Comparison of ENCODE assay signal across 9 cellular contexts in the genomic region with DNA sequence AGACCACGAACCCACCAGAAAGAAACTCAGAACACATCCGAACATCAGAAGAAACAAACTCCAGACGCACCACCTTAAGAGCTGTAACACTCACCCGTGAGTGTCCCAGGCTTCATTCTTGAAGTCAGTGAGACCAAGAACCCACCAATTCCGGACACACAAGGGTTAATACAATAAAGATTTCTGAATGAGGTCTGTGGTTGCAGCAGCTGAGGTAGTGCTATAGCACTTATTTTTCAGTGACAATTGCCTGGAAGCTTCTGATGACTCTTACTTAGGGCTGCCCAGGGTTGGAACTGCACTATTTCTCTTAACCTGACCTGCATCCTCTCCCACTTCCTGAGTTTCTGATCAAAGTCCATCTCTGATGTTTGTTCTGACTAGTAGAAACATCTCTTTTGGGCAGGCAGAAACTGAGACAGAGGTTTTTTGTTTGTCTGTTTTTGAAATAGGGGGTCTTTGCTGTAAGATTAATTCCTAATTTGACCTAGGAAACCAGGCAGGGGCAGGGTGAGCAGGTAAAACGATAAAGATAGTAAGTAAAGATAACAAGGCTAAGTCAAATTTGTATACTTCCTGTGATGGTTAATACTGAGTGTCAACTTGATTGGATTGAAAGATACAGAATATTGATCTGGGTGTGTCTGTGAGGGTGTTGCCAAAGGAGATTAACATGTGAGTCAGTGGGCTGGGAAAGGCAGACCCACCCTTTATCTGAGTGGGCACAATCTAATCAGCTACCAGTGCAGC.
A peak's percentile ranks its signal among the peaks of the same experiment; 100 is the strongest.
DNase-seq lines count a peak whose midpoint lies in the region; ATAC-seq, FAIRE-seq and TF ChIP-seq lines count a peak whose summit lies in the region.
"Had no signal": no experiment of that assay in that cellular context is flagged by ENCODE, and none has a peak within 500 bp of the region (broad histone marks: within the 10 kb centered on the region; RNA-seq: fewer than 3 reads in every experiment).

No MANE protein-coding gene starts in this region.

- H3K4me1 ChIP-seq in breast epithelium (no peaks in the 10 kb centered on the region), mammary epithelial cell (ENCODE audit: insufficient read depth, low read length) (peaks cover 52% of the 10 kb centered on the region), uterus (no peaks in the 10 kb centered on the region)

- no peaks in the 10 kb centered on the region for H3K9me3 Mint-ChIP-seq in MCF 10A (ENCODE audit: unreplicated experiment)
- no peaks in the 10 kb centered on the region for H3K9me3 Mint-ChIP-seq in stimulated activated naive CD8-positive, alpha-beta T cell treated with anti-CD3 and anti-CD28 coated beads, Interleukin-15, amount 100 ng/mL, for 72 hours

- TF ChIP-seq CTCF in MCF 10A (IDR thresholded peaks at IDR 0.05; ENCODE audit: unreplicated experiment) (no peak), breast epithelium (IDR thresholded peaks at IDR 0.05) (no peak), mammary epithelial cell (conservative IDR thresholded peaks at IDR 0.05 in 1 of 2, IDR thresholded peaks at IDR 0.05 in 1 of 2; ENCODE audit: extremely low read depth in 1 of 2, insufficient read depth in 1 of 2, low read depth in 1 of 2, low read length in 2 of 2) (no peak), uterus (IDR thresholded peaks at IDR 0.05) (no peak)

- H3K27me3 ChIP-seq in breast epithelium = no peaks in the 10 kb centered on the region
- no peaks in the 10 kb centered on the region for H3K27me3 ChIP-seq in mammary epithelial cell (ENCODE audit: insufficient read depth, low read length)
- no peaks in the 10 kb centered on the region for H3K27me3 ChIP-seq in uterus
- H3K27me3 ChIP-seq: BLaER1 treated with 17β-estradiol and CSF1 and Interleukin-3, amounts not matched to agents 10 nM and 100 nM had no signal

- no peak for FAIRE-seq in frontal cortex (lab: Jason Lieb, UNC)

- no peaks in the 10 kb centered on the region for H3K27me3 Mint-ChIP-seq in MCF 10A (ENCODE audit: insufficient read depth, unreplicated experiment)
- H3K27me3 Mint-ChIP-seq in stimulated activated naive CD8-positive, alpha-beta T cell treated with anti-CD3 and anti-CD28 coated beads, Interleukin-15, amount 100 ng/mL, for 72 hours = peaks cover under 1% of the 10 kb centered on the region

- no peak overlapping the region for H3K4me2 ChIP-seq in mammary epithelial cell (ENCODE audit: insufficient read depth, low read depth, low read length)
- H3K4me2 ChIP-seq: BLaER1 treated with 17β-estradiol and CSF1 and Interleukin-3, amounts not matched to agents 10 nM and 100 nM had no signal

- no peaks in the 10 kb centered on the region for H3K79me2 ChIP-seq in mammary epithelial cell (ENCODE audit: insufficient read depth, low read length)

- no peaks in the 10 kb centered on the region for H3K36me3 ChIP-seq in breast epithelium
- H3K36me3 ChIP-seq in mammary epithelial cell (ENCODE audit: insufficient read depth, low read length) = no peaks in the 10 kb centered on the region
- no peaks in the 10 kb centered on the region for H3K36me3 ChIP-seq in uterus
- H3K36me3 ChIP-seq: BLaER1 treated with 17β-estradiol and CSF1 and Interleukin-3, amounts not matched to agents 10 nM and 100 nM had no signal

- dilution Hi-C loops in mammary epithelial cell (cut with HindIII; ENCODE audit: low sequenced_read_pairs) = no loop called here

- peaks cover 49% of the 10 kb centered on the region for H3K4me1 Mint-ChIP-seq in MCF 10A (ENCODE audit: insufficient read depth, unreplicated experiment)
- H3K4me1 Mint-ChIP-seq in stimulated activated naive CD8-positive, alpha-beta T cell treated with anti-CD3 and anti-CD28 coated beads, Interleukin-15, amount 100 ng/mL, for 72 hours = peaks cover 37% of the 10 kb centered on the region

- no peaks in the 10 kb centered on the region for H4K20me1 ChIP-seq in mammary epithelial cell (ENCODE audit: insufficient read depth, low read length)
- H4K20me1 ChIP-seq: BLaER1 treated with 17β-estradiol and CSF1 and Interleukin-3, amounts not matched to agents 10 nM and 100 nM had no signal

- DNase-seq in MCF 10A (ENCODE audit: unreplicated experiment) = no peak
- DNase-seq in breast epithelium (ENCODE audit: low spot score in 2 of 2) = no peak
- peak; percentile 65 for DNase-seq in LoVo (ENCODE audit: low spot score)
- peak; percentile 46 for DNase-seq in mammary epithelial cell
- DNase-seq in stimulated activated naive CD8-positive, alpha-beta T cell treated with anti-CD3 and anti-CD28 coated beads, Interleukin-15, amount 100 ng/mL, for 72 hours = peak; percentile 24 to 59
- DNase-seq in DMS79 treated with DMSO at 0.1 percent for 48 hours (lab: John Stamatoyannopoulos, UW) = no peak
- no peak for DNase-seq in frontal cortex (ENCODE audit: low spot score in 2 of 2)
- no peak for DNase-seq in uterus

- ATAC-seq in stimulated activated naive CD8-positive, alpha-beta T cell treated with anti-CD3 and anti-CD28 coated beads, Interleukin-15, amount 100 ng/mL, for 72 hours = peak; percentile 96

- CTCF ChIA-PET in MCF 10A (lab: Yijun Ruan, JAX) = interaction anchor here (0.6 to 1.1 kb wide), 3 partner anchors 11 to 74 kb away, joined by 3 to 5 read pairs (median 4); no protein-coding TSS in a partner anchor
- CTCF ChIA-PET in mammary epithelial cell (lab: Charles Lee; ENCODE audit: low non-redundant PET) = no interaction called here

- POLR2A ChIA-PET in MCF 10A (lab: Yijun Ruan, JAX) = no interaction called here

- TF ChIP-seq POLR2A in breast epithelium (IDR thresholded peaks at IDR 0.05) (no peak), uterus (IDR thresholded peaks at IDR 0.05) (no peak)

- no peak overlapping the region for H3K4me3 ChIP-seq in breast epithelium
- no peak overlapping the region for H3K4me3 ChIP-seq in mammary epithelial cell (replicated peaks in 1 of 3; ENCODE audit: insufficient read depth in 1 of 3, low read depth in 2 of 3, low read length in 3 of 3)
- no peak overlapping the region for H3K4me3 ChIP-seq in uterus
- H3K4me3 ChIP-seq: BLaER1 treated with 17β-estradiol and CSF1 and Interleukin-3, amounts not matched to agents 10 nM and 100 nM had no signal

- 90% methylated on average over 6 of the region's 6 CpGs for WGBS in mammary epithelial cell (ENCODE audit: low coverage, missing lambda C conversion rate)

- H3K27ac Mint-ChIP-seq in MCF 10A (ENCODE audit: low read depth, unreplicated experiment) = peak overlapping the region; percentile 29
- peak overlapping the region; percentile 48 to 94 for H3K27ac Mint-ChIP-seq in stimulated activated naive CD8-positive, alpha-beta T cell treated with anti-CD3 and anti-CD28 coated beads, Interleukin-15, amount 100 ng/mL, for 72 hours

- in situ Hi-C loops in mammary epithelial cell (cut with MboI; ENCODE audit: low sequenced_read_pairs in 2 of 2) = no loop called here

- BruUV-seq in MCF 10A (replicated peaks; lab: Mats Ljungman, UMichigan) (no TSS peak), mammary epithelial cell (replicated peaks; lab: Mats Ljungman, UMichigan) (no TSS peak)

- no peaks in the 10 kb centered on the region for H3K9me3 ChIP-seq in breast epithelium
- no peaks in the 10 kb centered on the region for H3K9me3 ChIP-seq in mammary epithelial cell (replicated peaks; ENCODE audit: insufficient read depth, low read length)
- no peaks in the 10 kb centered on the region for H3K9me3 ChIP-seq in uterus

- no peak overlapping the region for H3K4me3 Mint-ChIP-seq in MCF 10A (ENCODE audit: unreplicated experiment)
- H3K4me3 Mint-ChIP-seq in stimulated activated naive CD8-positive, alpha-beta T cell treated with anti-CD3 and anti-CD28 coated beads, Interleukin-15, amount 100 ng/mL, for 72 hours = peak overlapping the region; percentile 67 to 79

- H2AFZ ChIP-seq in mammary epithelial cell (ENCODE audit: low read depth, low read length) = peak overlapping the region; percentile 25

- no peaks in the 10 kb centered on the region for H3K36me3 Mint-ChIP-seq in MCF 10A (ENCODE audit: insufficient read depth, unreplicated experiment)

- intact Hi-C loops in MCF 10A (cut with micrococcal nuclease) (no loop called here), breast epithelium (cut with DNase I; ENCODE audit: low total_unique reads) (no loop called here), mammary epithelial cell (cut with micrococcal nuclease) (no loop called here), uterus (cut with DNase I; ENCODE audit: low total_unique reads) (no loop called here)

- peak overlapping the region; percentile 8 for H3K9ac ChIP-seq in mammary epithelial cell (ENCODE audit: insufficient read depth, low read length)
- H3K9ac ChIP-seq: BLaER1 treated with 17β-estradiol and CSF1 and Interleukin-3, amounts not matched to agents 10 nM and 100 nM had no signal

- H3K27ac ChIP-seq in breast epithelium (no peak overlapping the region), mammary epithelial cell (ENCODE audit: insufficient read depth, low read depth, low read length) (peak overlapping the region; percentile 43), uterus (no peak overlapping the region)
- H3K27ac ChIP-seq: BLaER1 treated with 17β-estradiol and CSF1 and Interleukin-3, amounts not matched to agents 10 nM and 100 nM had no signal

Comparison
In these comparisons a context has a peak if more than half of its experiments do, and no peak if none do; other contexts are left out.
1. DNase-seq: peak in LoVo (single experiment), mammary epithelial cell (single experiment) and stimulated activated naive CD8-positive, alpha-beta T cell treated with anti-CD3 and anti-CD28 coated beads, Interleukin-15, amount 100 ng/mL, for 72 hours (2 of 2); none in MCF 10A (single experiment), breast epithelium (0 of 2), DMS79 treated with DMSO at 0.1 percent for 48 hours (single experiment), frontal cortex (0 of 2) and uterus (0 of 2).